In the genomic region with DNA sequence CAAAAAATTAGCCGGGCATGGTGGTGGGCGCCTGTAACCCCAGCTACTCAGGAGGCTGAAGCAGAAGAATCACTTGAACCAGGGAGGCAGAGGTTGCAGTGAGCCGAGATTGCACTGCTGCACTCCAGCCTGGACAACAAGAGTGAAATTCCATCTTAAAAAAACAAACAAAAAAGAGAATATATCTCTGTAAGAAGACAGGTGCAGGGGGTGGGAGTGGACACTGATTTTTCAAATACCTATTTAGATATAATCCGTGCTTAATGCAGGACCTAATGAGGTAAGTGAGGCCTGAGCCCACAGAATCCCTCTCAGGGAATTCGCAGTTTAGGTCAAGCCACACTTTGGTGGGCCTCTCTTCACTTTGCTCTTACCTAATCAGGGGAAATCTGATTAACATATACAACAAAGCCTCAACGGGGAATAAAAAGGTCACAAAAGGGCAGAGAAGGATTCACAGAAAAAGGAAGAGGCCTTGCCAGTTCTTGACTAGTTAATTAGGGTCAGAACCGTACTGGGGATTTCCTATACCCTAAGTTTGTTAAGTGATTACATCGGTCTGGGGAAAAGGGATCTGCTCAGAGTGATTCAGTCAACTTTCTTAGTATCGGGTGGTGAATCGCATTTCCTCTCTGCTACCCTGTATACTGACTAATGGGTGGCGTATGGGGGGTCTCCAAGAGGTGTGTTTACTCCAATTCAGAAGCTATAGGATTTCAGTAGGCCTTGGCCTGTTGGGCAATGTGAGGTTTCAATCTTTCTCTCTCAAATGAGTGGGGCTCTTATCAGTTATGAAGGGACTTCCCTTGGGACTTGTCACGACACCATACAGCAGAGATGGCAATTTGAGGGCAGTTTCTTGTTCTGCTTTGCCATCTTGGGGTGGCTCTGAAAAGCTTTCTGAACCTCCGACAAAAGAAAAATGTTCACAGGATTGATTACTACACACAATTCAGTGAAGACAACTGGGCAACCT, we compare ENCODE assay signal across 8 cellular contexts. TPM values are rescaled to one million over a fixed set of nuclear protein-coding genes. Genes with fewer than 3 reads are reported as not detected.
A peak's percentile ranks its signal among the peaks of the same experiment; 100 is the strongest.
DNase-seq lines count a peak whose midpoint lies in the region; ATAC-seq, FAIRE-seq and TF ChIP-seq lines count a peak whose summit lies in the region.

No MANE protein-coding gene starts in this region.

- FAIRE-seq in A549 (lab: Jason Lieb, UNC): no peak

- H3K4me1 ChIP-seq in A549 (peaks cover 32% of the 10 kb centered on the region), subcutaneous abdominal adipose tissue (ENCODE audit: control insufficient read depth in 5 of 5, insufficient read depth in 5 of 5, low read length in 5 of 5) (peaks cover 2 to 32% (median 30%) of the 10 kb centered on the region in 5 donors), ascending aorta (peaks cover 19% of the 10 kb centered on the region in 2 donors)

- peak overlapping the region in 1 of 5 donors; percentile 88 for H3K9ac ChIP-seq in subcutaneous abdominal adipose tissue (ENCODE audit: low read length in 5 of 5)

- CTCF ChIA-PET in A549 (lab: Yijun Ruan, JAX): interaction anchor here (0.6 to 1.9 kb wide), 7 partner anchors 13 to 165 kb away, joined by 3 to 10 read pairs (median 3); no protein-coding TSS in a partner anchor

- no peak for TF ChIP-seq EP300 in A549 (IDR thresholded peaks at IDR 0.05)

- in situ Hi-C loops in astrocyte of the spinal cord (cut with HindIII; ENCODE audit: low sequenced_read_pairs): no loop called here

- TF ChIP-seq CTCF in A549 (IDR thresholded peaks at IDR 0.05) (no peak), astrocyte of the spinal cord (IDR thresholded peaks at IDR 0.05; ENCODE audit: low read depth, low read length) (no peak), ascending aorta (IDR thresholded peaks at IDR 0.05) (no peak)

- H3K27me3 ChIP-seq in subcutaneous abdominal adipose tissue (ENCODE audit: control insufficient read depth in 5 of 5, insufficient read depth in 4 of 5, low read length in 5 of 5) (no peaks in the 10 kb centered on the region), ascending aorta (no peaks in the 10 kb centered on the region)

- TF ChIP-seq RAD21 in A549 (conservative IDR thresholded peaks at IDR 0.05 in 1 of 2, IDR thresholded peaks at IDR 0.05 in 1 of 2): peak; percentile 25 to 30; a peak in 3 of 5 replicates

- H3K27ac ChIP-seq in A549: peak overlapping the region; percentile 97 to 99
- peak overlapping the region; percentile 99 for H3K27ac ChIP-seq in subcutaneous abdominal adipose tissue (ENCODE audit: low read depth, low read length)
- H3K27ac ChIP-seq in ascending aorta: peak overlapping the region in 1 of 2 donors; percentile 29

- TF ChIP-seq POLR2A in A549 (IDR thresholded peaks at IDR 0.05; ENCODE audit: low read length): no peak

- H3K9me3 ChIP-seq in A549 (no peaks in the 10 kb centered on the region), subcutaneous abdominal adipose tissue (ENCODE audit: control insufficient read depth in 5 of 5, low read length in 5 of 5) (no peaks in the 10 kb centered on the region), ascending aorta (no peaks in the 10 kb centered on the region)

- H3K4me3 ChIP-seq in A549 (peak overlapping the region; percentile 79), astrocyte of the spinal cord (ENCODE audit: low read depth, low read length) (peak overlapping the region; percentile 3), subcutaneous abdominal adipose tissue (ENCODE audit: low read depth in 1 of 5, low read length in 5 of 5) (no peak overlapping the region), ascending aorta (peak overlapping the region in 1 of 2 donors; percentile 95)

- DNase-seq in A549 (ENCODE audit: low read depth in 1 of 2, low spot score in 1 of 2) (peak in 1 of 2 experiments; percentile 46), T-helper 1 cell (peak in 4 of 5 donors; percentile 8 to 79 (median 16)), astrocyte of the spinal cord (ENCODE audit: low read depth, low spot score) (peak; percentile 7), midbrain (lab: John Stamatoyannopoulos, UW) (peak; percentile 20), ascending aorta (ENCODE audit: low spot score in 2 of 2) (no peak)

- intact Hi-C loops in ascending aorta (cut with DNase I): loop anchor here (10.0 kb wide), 1 partner anchor 191 kb away; the partner anchor contains the start of gene NOB1

- WGBS in A549 (ENCODE audit: missing lambda C conversion rate): 33% methylated on average over 13 of the region's 13 CpGs

- peak overlapping the region; percentile 75 for H3K4me2 ChIP-seq in A549

- H3K36me3 ChIP-seq in subcutaneous abdominal adipose tissue (ENCODE audit: control insufficient read depth in 5 of 5, insufficient read depth in 5 of 5, low read length in 5 of 5) (no peaks in the 10 kb centered on the region), ascending aorta (no peaks in the 10 kb centered on the region)

- ATAC-seq in A549 (no peak), GM19023 (IDR thresholded peaks at IDR 0.05; ENCODE audit: unreplicated experiment) (peak; percentile 39), HG03457 (IDR thresholded peaks at IDR 0.05; ENCODE audit: unreplicated experiment) (peak; percentile 45)

- POLR2A ChIA-PET in A549 (lab: Yijun Ruan, JAX): interaction anchor here (0.7 to 5.5 kb wide), 5 partner anchors 9 to 168 kb away, joined by 3 to 36 read pairs (median 4); no protein-coding TSS in a partner anchor

TF ChIP-seq in A549, 52 proteins besides CTCF, POLR2A, EP300 and RAD21:
- TF ChIP-seq SMC3 (IDR thresholded peaks at IDR 0.05) (0 out of 3 replicates have a peak, but pooled peaks have one; percentile 13), USF2 (IDR thresholded peaks at IDR 0.05) (no peak), RFX5 (IDR thresholded peaks at IDR 0.05) (no peak), BHLHE40 (IDR thresholded peaks at IDR 0.05; ENCODE audit: low read depth, low read length) (no peak), RCOR1 (IDR thresholded peaks at IDR 0.05; ENCODE audit: low read depth, low read length) (no peak)

RNA-seq across cellular contexts. Expression of gene NFAT5, which starts 1.9 kb away (rescaled TPM):
- polyA plus RNA-seq in A549 (2011; rRNA removed) (45.1 and 48.3 TPM in 2 replicates), A549 (2017; fragmentation: RNase III; extraction: RNeasy Plus Mini Kit Qiagen cat#74134 plus additional on column Dnase treatment) (8.2 to 9.5 TPM (median 8.3 TPM) in 3 replicates)
- 3.1 and 4.9 TPM in 2 replicates for polyA plus RNA-seq in A549 (2012; cell fraction: cytosol; rRNA removed)
- polyA plus RNA-seq in A549 (2012; cell fraction: nucleus; rRNA removed): 8.0 and 9.6 TPM in 2 replicates
- polyA minus RNA-seq in A549 (2011; rRNA and poly(A)+ RNA removed): 75.4 and 86.1 TPM in 2 replicates
- total RNA-seq in ascending aorta: 48.9 TPM

Comparison
In these comparisons a context has a peak if more than half of its experiments do, and no peak if none do; other contexts are left out.
1. ATAC-seq: peak in GM19023 (single experiment) and HG03457 (single experiment); none in A549 (0 of 2).
2. DNase-seq: peak in T-helper 1 cell (4 of 5), astrocyte of the spinal cord (single experiment) and midbrain (single experiment); none in ascending aorta (0 of 2).
3. H3K4me3 ChIP-seq: peak in A549 (single experiment) and astrocyte of the spinal cord (single experiment); none in subcutaneous abdominal adipose tissue (0 of 5).